In the genomic region with DNA sequence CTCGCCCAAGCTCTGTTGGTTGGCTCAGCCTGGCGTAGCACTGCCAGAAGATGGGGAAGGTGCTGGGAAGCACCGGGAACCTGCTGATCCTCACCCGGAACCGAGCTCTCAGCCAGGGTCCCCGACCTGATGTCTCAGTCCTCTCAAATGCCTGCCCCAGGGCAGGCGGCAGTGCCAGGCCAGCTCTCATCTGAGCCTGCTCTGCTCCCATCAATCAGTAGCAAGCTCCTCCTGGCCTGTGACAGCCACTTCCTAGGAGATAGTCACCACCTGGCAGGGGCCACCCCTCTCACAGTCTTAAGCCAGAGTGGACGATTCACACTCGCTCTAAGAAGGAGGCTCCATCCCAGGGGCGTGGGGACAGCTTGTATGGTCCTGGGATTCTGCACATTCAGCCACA, we compare ENCODE assay signal across 2 cellular contexts.
TF ChIP-seq lines count a peak whose summit lies in the region.

No MANE protein-coding gene starts in this region.

TF ChIP-seq in SK-N-SH, 30 proteins besides CTCF, POLR2A, EP300 and RAD21 (continued from another document):
- TF ChIP-seq RXRA (IDR thresholded peaks at IDR 0.05; ENCODE audit: borderline replicate concordance, low read depth) (no peak), MAX (IDR thresholded peaks at IDR 0.05; ENCODE audit: low read depth) (no peak), RFX5 (IDR thresholded peaks at IDR 0.05; ENCODE audit: low read length) (no peak), FOSL2 (IDR thresholded peaks at IDR 0.05; ENCODE audit: borderline replicate concordance, low read depth) (no peak), GATA2 (CRISPR knock-in tag; IDR thresholded peaks at IDR 0.05) (no peak), JUND (IDR thresholded peaks at IDR 0.05) (no peak), MXI1 (IDR thresholded peaks at IDR 0.05; ENCODE audit: low read depth, low read length) (no peak)
TF ChIP-seq in SK-N-SH: peak in this region for 0.

TF ChIP-seq in SK-N-SH treated with all-trans-retinoic acid at 6 μM for 48 hours, 23 proteins besides CTCF, POLR2A, EP300 and RAD21 (continued from another document):
- TF ChIP-seq, protein P1, sequence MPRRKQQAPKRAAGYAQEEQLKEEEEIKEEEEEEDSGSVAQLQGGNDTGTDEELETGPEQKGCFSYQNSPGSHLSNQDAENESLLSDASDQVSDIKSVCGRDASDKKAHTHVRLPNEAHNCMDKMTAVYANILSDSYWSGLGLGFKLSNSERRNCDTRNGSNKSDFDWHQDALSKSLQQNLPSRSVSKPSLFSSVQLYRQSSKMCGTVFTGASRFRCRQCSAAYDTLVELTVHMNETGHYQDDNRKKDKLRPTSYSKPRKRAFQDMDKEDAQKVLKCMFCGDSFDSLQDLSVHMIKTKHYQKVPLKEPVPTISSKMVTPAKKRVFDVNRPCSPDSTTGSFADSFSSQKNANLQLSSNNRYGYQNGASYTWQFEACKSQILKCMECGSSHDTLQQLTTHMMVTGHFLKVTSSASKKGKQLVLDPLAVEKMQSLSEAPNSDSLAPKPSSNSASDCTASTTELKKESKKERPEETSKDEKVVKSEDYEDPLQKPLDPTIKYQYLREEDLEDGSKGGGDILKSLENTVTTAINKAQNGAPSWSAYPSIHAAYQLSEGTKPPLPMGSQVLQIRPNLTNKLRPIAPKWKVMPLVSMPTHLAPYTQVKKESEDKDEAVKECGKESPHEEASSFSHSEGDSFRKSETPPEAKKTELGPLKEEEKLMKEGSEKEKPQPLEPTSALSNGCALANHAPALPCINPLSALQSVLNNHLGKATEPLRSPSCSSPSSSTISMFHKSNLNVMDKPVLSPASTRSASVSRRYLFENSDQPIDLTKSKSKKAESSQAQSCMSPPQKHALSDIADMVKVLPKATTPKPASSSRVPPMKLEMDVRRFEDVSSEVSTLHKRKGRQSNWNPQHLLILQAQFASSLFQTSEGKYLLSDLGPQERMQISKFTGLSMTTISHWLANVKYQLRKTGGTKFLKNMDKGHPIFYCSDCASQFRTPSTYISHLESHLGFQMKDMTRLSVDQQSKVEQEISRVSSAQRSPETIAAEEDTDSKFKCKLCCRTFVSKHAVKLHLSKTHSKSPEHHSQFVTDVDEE (CRISPR knock-in tag; IDR thresholded peaks at IDR 0.05): no peak
- no peak for TF ChIP-seq ZC3H10 (CRISPR knock-in tag; IDR thresholded peaks at IDR 0.05)
- TF ChIP-seq TCF4 (CRISPR knock-in tag; IDR thresholded peaks at IDR 0.05; ENCODE audit: borderline replicate concordance): no peak
- TF ChIP-seq SNAI2 (CRISPR knock-in tag; IDR thresholded peaks at IDR 0.05): no peak
- no peak for TF ChIP-seq ISL1 (CRISPR knock-in tag; IDR thresholded peaks at IDR 0.05)
- TF ChIP-seq ZNF8 (CRISPR knock-in tag; IDR thresholded peaks at IDR 0.05): no peak
- no peak for TF ChIP-seq RARB (CRISPR knock-in tag; IDR thresholded peaks at IDR 0.05)
- TF ChIP-seq CSDC2 (CRISPR knock-in tag; IDR thresholded peaks at IDR 0.05): no peak
- no peak for TF ChIP-seq ARNTL (CRISPR knock-in tag; IDR thresholded peaks at IDR 0.05; ENCODE audit: borderline replicate concordance, low read depth)
- no peak for TF ChIP-seq PPARA (CRISPR knock-in tag; IDR thresholded peaks at IDR 0.05; ENCODE audit: borderline replicate concordance)
- TF ChIP-seq, protein P2, sequence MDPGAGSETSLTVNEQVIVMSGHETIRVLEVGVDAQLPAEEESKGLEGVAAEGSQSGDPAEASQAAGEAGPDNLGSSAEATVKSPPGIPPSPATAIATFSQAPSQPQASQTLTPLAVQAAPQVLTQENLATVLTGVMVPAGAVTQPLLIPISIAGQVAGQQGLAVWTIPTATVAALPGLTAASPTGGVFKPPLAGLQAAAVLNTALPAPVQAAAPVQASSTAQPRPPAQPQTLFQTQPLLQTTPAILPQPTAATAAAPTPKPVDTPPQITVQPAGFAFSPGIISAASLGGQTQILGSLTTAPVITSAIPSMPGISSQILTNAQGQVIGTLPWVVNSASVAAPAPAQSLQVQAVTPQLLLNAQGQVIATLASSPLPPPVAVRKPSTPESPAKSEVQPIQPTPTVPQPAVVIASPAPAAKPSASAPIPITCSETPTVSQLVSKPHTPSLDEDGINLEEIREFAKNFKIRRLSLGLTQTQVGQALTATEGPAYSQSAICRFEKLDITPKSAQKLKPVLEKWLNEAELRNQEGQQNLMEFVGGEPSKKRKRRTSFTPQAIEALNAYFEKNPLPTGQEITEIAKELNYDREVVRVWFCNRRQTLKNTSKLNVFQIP (CRISPR knock-in tag; IDR thresholded peaks at IDR 0.05; ENCODE audit: borderline replicate concordance, low read depth): no peak
- TF ChIP-seq ESRRG (CRISPR knock-in tag; IDR thresholded peaks at IDR 0.05): no peak
- no peak for TF ChIP-seq ZNF70 (CRISPR knock-in tag; IDR thresholded peaks at IDR 0.05)
- TF ChIP-seq, protein P3, sequence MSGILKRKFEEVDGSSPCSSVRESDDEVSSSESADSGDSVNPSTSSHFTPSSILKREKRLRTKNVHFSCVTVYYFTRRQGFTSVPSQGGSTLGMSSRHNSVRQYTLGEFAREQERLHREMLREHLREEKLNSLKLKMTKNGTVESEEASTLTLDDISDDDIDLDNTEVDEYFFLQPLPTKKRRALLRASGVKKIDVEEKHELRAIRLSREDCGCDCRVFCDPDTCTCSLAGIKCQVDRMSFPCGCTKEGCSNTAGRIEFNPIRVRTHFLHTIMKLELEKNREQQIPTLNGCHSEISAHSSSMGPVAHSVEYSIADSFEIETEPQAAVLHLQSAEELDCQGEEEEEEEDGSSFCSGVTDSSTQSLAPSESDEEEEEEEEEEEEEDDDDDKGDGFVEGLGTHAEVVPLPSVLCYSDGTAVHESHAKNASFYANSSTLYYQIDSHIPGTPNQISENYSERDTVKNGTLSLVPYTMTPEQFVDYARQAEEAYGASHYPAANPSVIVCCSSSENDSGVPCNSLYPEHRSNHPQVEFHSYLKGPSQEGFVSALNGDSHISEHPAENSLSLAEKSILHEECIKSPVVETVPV (CRISPR knock-in tag; IDR thresholded peaks at IDR 0.05): no peak
- no peak for TF ChIP-seq GLIS3 (CRISPR knock-in tag; IDR thresholded peaks at IDR 0.05)
- TF ChIP-seq TOX (CRISPR knock-in tag; IDR thresholded peaks at IDR 0.05; ENCODE audit: borderline replicate concordance): no peak
TF ChIP-seq in SK-N-SH treated with all-trans-retinoic acid at 6 μM for 48 hours: peak in this region for 0.
